16 cellular contexts compared by ENCODE assay signal in the genomic region with DNA sequence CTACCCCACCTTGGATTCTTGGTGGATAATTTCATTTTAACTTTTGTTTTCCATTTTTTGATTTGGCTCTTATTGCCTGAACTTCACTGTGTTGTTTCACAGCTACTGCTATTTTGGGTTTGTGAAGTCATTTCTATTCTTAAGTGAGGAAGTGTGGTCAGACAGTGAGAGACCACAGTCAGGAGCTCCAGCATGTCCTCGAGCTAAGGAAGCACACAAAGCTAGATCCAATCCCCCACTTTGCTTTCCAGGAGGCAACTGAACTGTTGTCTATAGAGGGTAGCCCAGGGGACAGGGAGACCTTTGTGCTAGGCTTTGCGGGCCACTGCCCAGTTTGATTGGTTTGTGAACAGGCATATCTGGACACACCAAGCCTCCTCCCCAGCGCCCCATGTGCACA.
DNase-seq lines count a peak whose midpoint lies in the region; ATAC-seq, FAIRE-seq and TF ChIP-seq lines count a peak whose summit lies in the region.
"Had no signal": no experiment of that assay in that cellular context is flagged by ENCODE, and none has a peak within 500 bp of the region (broad histone marks: within the 10 kb centered on the region; RNA-seq: fewer than 3 reads in every experiment).

No MANE protein-coding gene starts in this region.

- no peak overlapping the region for H3K27ac ChIP-seq in astrocyte (ENCODE audit: low read depth, low read length)
- H3K27ac ChIP-seq in smooth muscle cell (ENCODE audit: low read depth) = no peak overlapping the region
- H3K27ac ChIP-seq: epithelial cell of prostate, prostate gland, thyroid gland had no signal

- H3F3A ChIP-seq in smooth muscle cell (ENCODE audit: low read depth) = no peaks in the 10 kb centered on the region

- FAIRE-seq in astrocyte (lab: Jason Lieb, UNC) = no peak
- FAIRE-seq: kidney had no signal

- H3K9me3 Mint-ChIP-seq in astrocyte (ENCODE audit: unreplicated experiment) = no peaks in the 10 kb centered on the region
- no peaks in the 10 kb centered on the region for H3K9me3 Mint-ChIP-seq in stimulated activated effector memory CD8-positive, alpha-beta T cell treated with anti-CD3 and anti-CD28 coated beads, Interleukin-12 subunit alpha, Interleukin-12 subunit beta, amount 100 ng/mL, for 72 hours
- peaks cover 3% of the 10 kb centered on the region for H3K9me3 Mint-ChIP-seq in activated naive CD8-positive, alpha-beta T cell treated with anti-CD3 and anti-CD28 coated beads, Interleukin-2, amount 50 U/mL, for 24 hours
- H3K9me3 Mint-ChIP-seq: activated CD8-positive, alpha-beta T cell treated with anti-CD3 and anti-CD28 coated beads for 36 hours; H9 had no signal

- ATAC-seq in GM19035 (IDR thresholded peaks at IDR 0.05; ENCODE audit: unreplicated experiment) (peak; percentile 52), HG03442 (IDR thresholded peaks at IDR 0.05; ENCODE audit: unreplicated experiment) (peak; percentile 63)
- ATAC-seq in stimulated activated effector memory CD8-positive, alpha-beta T cell treated with anti-CD3 and anti-CD28 coated beads, Interleukin-12 subunit alpha, Interleukin-12 subunit beta, amount 100 ng/mL, for 72 hours = peak; percentile 16
- ATAC-seq in activated naive CD8-positive, alpha-beta T cell treated with anti-CD3 and anti-CD28 coated beads, Interleukin-2, amount 50 U/mL, for 24 hours = no peak
- ATAC-seq: activated CD8-positive, alpha-beta T cell treated with anti-CD3 and anti-CD28 coated beads for 36 hours; activated T-helper 17 cell treated with anti-CD3 and anti-CD28 coated beads, Interleukin-2, amount 50 U/mL, for 72 hours had no signal

- peaks cover 19% of the 10 kb centered on the region for H3K4me1 Mint-ChIP-seq in astrocyte (ENCODE audit: low read depth, unreplicated experiment)
- H3K4me1 Mint-ChIP-seq in stimulated activated effector memory CD8-positive, alpha-beta T cell treated with anti-CD3 and anti-CD28 coated beads, Interleukin-12 subunit alpha, Interleukin-12 subunit beta, amount 100 ng/mL, for 72 hours = no peaks in the 10 kb centered on the region
- H3K4me1 Mint-ChIP-seq in activated naive CD8-positive, alpha-beta T cell treated with anti-CD3 and anti-CD28 coated beads, Interleukin-2, amount 50 U/mL, for 24 hours = no peaks in the 10 kb centered on the region
- H3K4me1 Mint-ChIP-seq: activated T-helper 17 cell treated with anti-CD3 and anti-CD28 coated beads, Interleukin-2, amount 50 U/mL, for 72 hours had no signal

- H3K27me3 ChIP-seq in astrocyte (ENCODE audit: insufficient read depth, low read length) (no peaks in the 10 kb centered on the region), smooth muscle cell (ENCODE audit: low read depth) (no peaks in the 10 kb centered on the region)
- H3K27me3 ChIP-seq: thyroid gland had no signal

- DNase-seq in astrocyte (ENCODE audit: low read depth) (no peak), smooth muscle cell (lab: John Stamatoyannopoulos, UW; ENCODE audit: unreplicated experiment) (no peak), ureter (ENCODE audit: low spot score) (no peak)
- no peak for DNase-seq in stimulated activated effector memory CD8-positive, alpha-beta T cell treated with anti-CD3 and anti-CD28 coated beads, Interleukin-12 subunit alpha, Interleukin-12 subunit beta, amount 100 ng/mL, for 72 hours (ENCODE audit: low spot score in 2 of 2)
- no peak for DNase-seq in activated naive CD8-positive, alpha-beta T cell treated with anti-CD3 and anti-CD28 coated beads, Interleukin-2, amount 50 U/mL, for 24 hours
- DNase-seq: activated CD8-positive, alpha-beta T cell treated with anti-CD3 and anti-CD28 coated beads for 36 hours; DMS79 treated with DMSO at 0.1 percent for 48 hours; H9; kidney; NCI-H2107; thyroid gland had no signal

- H3K27ac Mint-ChIP-seq in astrocyte (ENCODE audit: unreplicated experiment) = peak overlapping the region; percentile 28
- no peak overlapping the region for H3K27ac Mint-ChIP-seq in stimulated activated effector memory CD8-positive, alpha-beta T cell treated with anti-CD3 and anti-CD28 coated beads, Interleukin-12 subunit alpha, Interleukin-12 subunit beta, amount 100 ng/mL, for 72 hours
- H3K27ac Mint-ChIP-seq in activated naive CD8-positive, alpha-beta T cell treated with anti-CD3 and anti-CD28 coated beads, Interleukin-2, amount 50 U/mL, for 24 hours = no peak overlapping the region
- H3K27ac Mint-ChIP-seq: activated CD8-positive, alpha-beta T cell treated with anti-CD3 and anti-CD28 coated beads for 36 hours; activated T-helper 17 cell treated with anti-CD3 and anti-CD28 coated beads, Interleukin-2, amount 50 U/mL, for 72 hours; H9 had no signal

- H3K9me3 ChIP-seq in astrocyte (ENCODE audit: insufficient read depth, low read depth, low read length) (no peaks in the 10 kb centered on the region), smooth muscle cell (replicated peaks; ENCODE audit: low read depth) (no peaks in the 10 kb centered on the region)
- H3K9me3 ChIP-seq: prostate gland, thyroid gland had no signal

- H3K9ac ChIP-seq in astrocyte (ENCODE audit: low read length) (no peak overlapping the region), smooth muscle cell (ENCODE audit: low read depth) (no peak overlapping the region)

- H4K20me1 ChIP-seq in astrocyte (ENCODE audit: insufficient read depth, low read length) = no peaks in the 10 kb centered on the region
- H4K20me1 ChIP-seq in smooth muscle cell (ENCODE audit: low read depth) = no peaks in the 10 kb centered on the region

- H3K4me2 ChIP-seq in astrocyte (ENCODE audit: low read length) (no peak overlapping the region), smooth muscle cell (no peak overlapping the region)

- no peak for TF ChIP-seq CTCF in astrocyte (IDR thresholded peaks at IDR 0.05; ENCODE audit: insufficient read depth, low read depth, low read length)
- TF ChIP-seq CTCF in smooth muscle cell (IDR thresholded peaks at IDR 0.05; ENCODE audit: borderline replicate concordance, insufficient read depth, poor library complexity, severe bottlenecking) = no peak

- H2AFZ ChIP-seq in astrocyte (ENCODE audit: low read depth, low read length) (no peak overlapping the region), smooth muscle cell (ENCODE audit: low read depth) (no peak overlapping the region)

- WGBS in smooth muscle cell (ENCODE audit: low lambda C conversion rate) = 72% methylated on average over 3 of the region's 3 CpGs

- no peak overlapping the region for H3K4me3 Mint-ChIP-seq in astrocyte (ENCODE audit: unreplicated experiment)
- H3K4me3 Mint-ChIP-seq in stimulated activated effector memory CD8-positive, alpha-beta T cell treated with anti-CD3 and anti-CD28 coated beads, Interleukin-12 subunit alpha, Interleukin-12 subunit beta, amount 100 ng/mL, for 72 hours = no peak overlapping the region
- H3K4me3 Mint-ChIP-seq in activated naive CD8-positive, alpha-beta T cell treated with anti-CD3 and anti-CD28 coated beads, Interleukin-2, amount 50 U/mL, for 24 hours = no peak overlapping the region
- H3K4me3 Mint-ChIP-seq: activated CD8-positive, alpha-beta T cell treated with anti-CD3 and anti-CD28 coated beads for 36 hours; activated T-helper 17 cell treated with anti-CD3 and anti-CD28 coated beads, Interleukin-2, amount 50 U/mL, for 72 hours; H9 had no signal

- H3K4me3 ChIP-seq in astrocyte (ENCODE audit: insufficient read depth, low read depth, low read length) (no peak overlapping the region), smooth muscle cell (no peak overlapping the region)
- H3K4me3 ChIP-seq: prostate gland, thyroid gland had no signal

- H3K4me1 ChIP-seq in astrocyte (ENCODE audit: insufficient read depth, low read length) (no peaks in the 10 kb centered on the region), smooth muscle cell (ENCODE audit: low read depth) (no peaks in the 10 kb centered on the region)
- H3K4me1 ChIP-seq: prostate gland, thyroid gland had no signal

- H3K36me3 ChIP-seq in astrocyte (ENCODE audit: insufficient read depth, low read length) (no peaks in the 10 kb centered on the region), smooth muscle cell (ENCODE audit: low read depth) (no peaks in the 10 kb centered on the region)
- H3K36me3 ChIP-seq: prostate gland, thyroid gland had no signal

- H3K79me2 ChIP-seq in astrocyte (ENCODE audit: insufficient read depth, low read length) (no peaks in the 10 kb centered on the region), smooth muscle cell (ENCODE audit: low read depth) (no peaks in the 10 kb centered on the region)

- peaks cover 15% of the 10 kb centered on the region for H3K27me3 Mint-ChIP-seq in astrocyte (ENCODE audit: low read depth, unreplicated experiment)
- H3K27me3 Mint-ChIP-seq in activated naive CD8-positive, alpha-beta T cell treated with anti-CD3 and anti-CD28 coated beads, Interleukin-2, amount 50 U/mL, for 24 hours = no peaks in the 10 kb centered on the region
- H3K27me3 Mint-ChIP-seq: activated CD8-positive, alpha-beta T cell treated with anti-CD3 and anti-CD28 coated beads for 36 hours; activated T-helper 17 cell treated with anti-CD3 and anti-CD28 coated beads, Interleukin-2, amount 50 U/mL, for 72 hours had no signal

- H3K36me3 Mint-ChIP-seq in astrocyte (ENCODE audit: low read depth, unreplicated experiment) = peaks cover 2% of the 10 kb centered on the region
- H3K36me3 Mint-ChIP-seq in stimulated activated effector memory CD8-positive, alpha-beta T cell treated with anti-CD3 and anti-CD28 coated beads, Interleukin-12 subunit alpha, Interleukin-12 subunit beta, amount 100 ng/mL, for 72 hours = no peaks in the 10 kb centered on the region
- no peaks in the 10 kb centered on the region for H3K36me3 Mint-ChIP-seq in activated naive CD8-positive, alpha-beta T cell treated with anti-CD3 and anti-CD28 coated beads, Interleukin-2, amount 50 U/mL, for 24 hours (ENCODE audit: low read depth)
